In the genomic region with DNA sequence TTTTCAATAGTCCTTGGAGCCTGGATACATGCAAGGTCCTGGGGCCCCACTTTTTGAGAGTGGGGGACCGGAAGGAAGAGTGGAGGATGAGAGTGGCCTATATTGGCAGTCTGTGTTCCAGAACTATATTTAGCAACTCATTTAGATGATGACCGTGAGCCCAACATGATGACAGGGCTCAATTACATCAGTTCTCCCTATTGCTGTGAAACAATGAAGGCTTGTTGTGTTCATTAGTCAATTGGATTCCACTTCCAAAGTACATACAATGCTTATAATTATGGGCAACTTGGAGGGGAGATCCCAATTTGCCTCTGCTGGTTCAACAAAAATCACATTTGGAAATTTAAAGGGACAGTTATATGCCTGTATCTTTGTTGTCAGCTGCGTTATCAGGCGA, we compare ENCODE assay signal across 39 cellular contexts.
"Had no signal": no experiment of that assay in that cellular context is flagged by ENCODE, and none has a peak within 500 bp of the region (broad histone marks: within the 10 kb centered on the region; RNA-seq: fewer than 3 reads in every experiment).

No MANE protein-coding gene starts in this region.

- H3K4me1 ChIP-seq: breast epithelium, Peyer's patch had no signal

- H3K27me3 ChIP-seq: adrenal gland, body of pancreas, breast epithelium, Peyer's patch had no signal

- H3K9me3 ChIP-seq: adrenal gland, body of pancreas, breast epithelium, Peyer's patch had no signal

- H3K36me3 ChIP-seq: adrenal gland, breast epithelium, Peyer's patch had no signal

- ATAC-seq: activated naive CD4-positive, alpha-beta T cell treated with anti-CD3 and anti-CD28 coated beads, Interleukin-2, amount 50 U/mL, for 72 hours; activated T-cell treated with anti-CD3 and anti-CD28 coated beads, Interleukin-2, amount 50 U/mL, for 4 hours; body of pancreas; PC-3; Right ventricle myocardium inferior had no signal

- DNase-seq: activated B cell treated with CpG ODN at 0.5 μM for 24 hours; activated CD4-positive, alpha-beta memory T cell treated with anti-CD3 and anti-CD28 coated beads for 36 hours; activated CD4-positive, alpha-beta T cell treated with anti-CD3 and anti-CD28 coated beads for 4 hours; activated CD4-positive, alpha-beta T cell treated with anti-CD3 and anti-CD28 coated beads, Interleukin-2, amount 50 U/mL, for 1 hour; activated CD4-positive, CD25-positive, alpha-beta regulatory T cell treated with anti-CD3 and anti-CD28 coated beads, Interleukin-2, amount 50 U/mL, for 72 hours; activated CD8-positive, alpha-beta memory T cell treated with anti-CD3 and anti-CD28 coated beads, Interleukin-2, amount 50 U/mL, for 4 hours; activated gamma-delta T cell treated with Interleukin-2 at 50 U/mL for 16 hours; activated naive CD4-positive, alpha-beta T cell treated with anti-CD3 and anti-CD28 coated beads for 36 hours; activated T-cell treated with anti-CD3 and anti-CD28 coated beads for 4 hours; activated T-cell treated with anti-CD3 and anti-CD28 coated beads, Interleukin-2, amount 50 U/mL, for 4 hours; adrenal gland; body of pancreas; MM.1S; MV-4-11; NCI-H1092; NCI-H1417; NCI-H146; NCI-H187; NCI-H2029 treated with DMSO at 0.1 percent for 48 hours; NCI-H2171 treated with DMSO at 0.1 percent for 48 hours; NCI-H2227 treated with DMSO at 0.1 percent for 48 hours; NCI-H446; NCI-H510A treated with DMSO at 0.1 percent for 48 hours; NCI-H526 treated with DMSO at 0.1 percent for 48 hours; NCI-H774; PC-3; Peyer's patch; SIG-M5; SW 1271; T-helper 1 cell; T-helper 2 cell; T-helper 9 cell had no signal

- FAIRE-seq: astrocyte had no signal

- H3K4me3 ChIP-seq: adrenal gland, body of pancreas, breast epithelium, Peyer's patch had no signal

- H3K27ac ChIP-seq: adrenal gland, body of pancreas, breast epithelium, KMS-11, Peyer's patch, RWPE1, VCaP had no signal
